1 cellular context compared by ENCODE assay signal in the genomic region with DNA sequence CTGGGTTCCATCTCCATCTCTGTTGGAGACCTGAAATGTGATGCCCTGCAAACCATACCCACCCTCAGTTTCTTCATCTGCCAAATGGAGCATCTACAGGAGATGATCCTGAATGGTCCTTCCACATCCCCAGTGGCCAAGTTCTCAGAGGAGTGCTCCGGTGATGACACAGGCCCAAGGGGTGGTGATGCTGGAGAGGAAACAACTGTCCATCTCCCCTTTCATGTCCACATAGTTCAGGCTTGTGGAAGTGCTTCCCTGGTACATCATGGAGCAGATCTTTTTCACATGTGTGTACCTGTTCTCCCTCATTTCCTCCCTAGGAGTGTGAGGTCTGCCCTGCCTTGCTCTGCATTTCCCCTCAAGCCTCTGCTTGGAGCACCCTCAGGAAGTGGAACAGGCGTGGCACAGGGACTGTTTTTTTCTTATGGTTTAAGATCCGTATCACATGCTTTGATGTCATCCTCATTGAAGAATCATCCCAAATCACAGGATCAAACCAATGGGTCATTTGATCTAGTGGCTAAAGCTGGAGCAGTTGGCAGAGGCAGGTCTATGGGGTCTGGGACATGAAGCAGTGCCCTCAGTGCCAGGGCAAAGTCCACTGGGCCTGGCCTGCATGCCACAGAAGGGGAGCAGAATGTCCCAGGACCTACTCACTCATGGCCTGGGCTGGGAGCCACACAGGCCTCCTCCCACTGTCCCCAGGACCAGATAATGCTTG.
TF ChIP-seq lines count a peak whose summit lies in the region.

No MANE protein-coding gene starts in this region.

TF ChIP-seq in IMR-90, 13 proteins besides CTCF, POLR2A, EP300 and RAD21:
- TF ChIP-seq CHD1 (IDR thresholded peaks at IDR 0.05; ENCODE audit: low read depth, low read length): no peak
- TF ChIP-seq, protein P1, sequence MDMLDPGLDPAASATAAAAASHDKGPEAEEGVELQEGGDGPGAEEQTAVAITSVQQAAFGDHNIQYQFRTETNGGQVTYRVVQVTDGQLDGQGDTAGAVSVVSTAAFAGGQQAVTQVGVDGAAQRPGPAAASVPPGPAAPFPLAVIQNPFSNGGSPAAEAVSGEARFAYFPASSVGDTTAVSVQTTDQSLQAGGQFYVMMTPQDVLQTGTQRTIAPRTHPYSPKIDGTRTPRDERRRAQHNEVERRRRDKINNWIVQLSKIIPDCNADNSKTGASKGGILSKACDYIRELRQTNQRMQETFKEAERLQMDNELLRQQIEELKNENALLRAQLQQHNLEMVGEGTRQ (IDR thresholded peaks at IDR 0.05; ENCODE audit: low read depth, low read length): no peak
- no peak for TF ChIP-seq MAZ (IDR thresholded peaks at IDR 0.05; ENCODE audit: borderline replicate concordance, low read depth, low read length)
- TF ChIP-seq MXI1 (IDR thresholded peaks at IDR 0.05; ENCODE audit: borderline replicate concordance, low read depth, low read length): no peak
- TF ChIP-seq NFE2L2 (IDR thresholded peaks at IDR 0.05; ENCODE audit: low read depth, low read length): no peak
- no peak for TF ChIP-seq ELK1 (IDR thresholded peaks at IDR 0.05; ENCODE audit: borderline replicate concordance, low read depth, low read length)
- no peak for TF ChIP-seq RCOR1 (IDR thresholded peaks at IDR 0.05; ENCODE audit: insufficient replicate concordance, low read length)
- no peak for TF ChIP-seq CEBPB (IDR thresholded peaks at IDR 0.05; ENCODE audit: low read depth, low read length)
- TF ChIP-seq BHLHE40 (IDR thresholded peaks at IDR 0.05; ENCODE audit: low read depth, low read length): no peak
- TF ChIP-seq SMC3 (IDR thresholded peaks at IDR 0.05; ENCODE audit: low read depth, low read length): no peak
- no peak for TF ChIP-seq RFX5 (IDR thresholded peaks at IDR 0.05; ENCODE audit: low read depth, low read length)
- no peak for TF ChIP-seq MAFK (IDR thresholded peaks at IDR 0.05; ENCODE audit: low read depth, low read length)
- TF ChIP-seq FOS (IDR thresholded peaks at IDR 0.05; ENCODE audit: low read depth, low read length): no peak
TF ChIP-seq in IMR-90: peak in this region for 0.
